Comparison of ENCODE assay signal across 10 cellular contexts in genomic region chr18:7191736-7192135, GRCh38. TPM values are rescaled to one million over a fixed set of nuclear protein-coding genes. Genes with fewer than 3 reads are reported as not detected.
"Had no signal": no experiment of that assay in that cellular context is flagged by ENCODE, and none has a peak within 500 bp of the region (broad histone marks: within the 10 kb centered on the region; RNA-seq: fewer than 3 reads in every experiment).

No MANE protein-coding gene starts in this region.

- FAIRE-seq: HTR-8/SVneo had no signal

- H2AFZ ChIP-seq: GM23248 had no signal

- H3K27ac Mint-ChIP-seq: IgD-negative memory B cell had no signal

- H3K36me3 Mint-ChIP-seq: IgD-negative memory B cell had no signal

- H3K27ac ChIP-seq: GM23248 had no signal

- H3K4me1 ChIP-seq: HAP-1 had no signal

- ATAC-seq: HCT116 had no signal

- H3K36me3 ChIP-seq: HAP-1 had no signal

- H3K4me3 Mint-ChIP-seq: IgD-negative memory B cell had no signal

- DNase-seq: GM23248, GOT3, H7, KG1 had no signal

- H3K4me3 ChIP-seq: GM23248, HAP-1 had no signal

- H3K4me1 Mint-ChIP-seq: IgD-negative memory B cell had no signal

- H3K9ac ChIP-seq: GM23248 had no signal

- H3K27me3 Mint-ChIP-seq: IgD-negative memory B cell had no signal

RNA-seq across cellular contexts. Expression of gene LRRC30, which starts 39.2 kb away (rescaled TPM):
- total RNA-seq: GM23248, H4, H7, HT-29 had no signal
- polyA plus RNA-seq: GM23248, IgD-negative memory B cell had no signal
